In genomic region chr5:14039063-14039462, GRCh38 we compare ENCODE assay signal across 17 cellular contexts.
DNase-seq lines count a peak whose midpoint lies in the region; ATAC-seq and TF ChIP-seq lines count a peak whose summit lies in the region.
"Had no signal": no experiment of that assay in that cellular context is flagged by ENCODE, and none has a peak within 500 bp of the region (broad histone marks: within the 10 kb centered on the region; RNA-seq: fewer than 3 reads in every experiment).

No MANE protein-coding gene starts in this region.

- DNase-seq in AG04450 (ENCODE audit: low read depth, low spot score) (no peak), KBM-7 (peak; percentile 20), dermis blood vessel endothelial cell (peak; percentile 83), mucosa of gallbladder (ENCODE audit: low spot score) (peak; percentile 49), cardiac septum (ENCODE audit: low spot score) (no peak), cerebellar nuclear complex (lab: John Stamatoyannopoulos, UW) (no peak), AG08395 (ENCODE audit: low spot score) (no peak)
- DNase-seq: activated CD4-positive, alpha-beta T cell treated with anti-CD3 and anti-CD28 coated beads, Interleukin-2, amount 10 ng/mL, durations not matched to agents 7 days and 5 days; activated naive CD8-positive, alpha-beta T cell treated with anti-CD3 and anti-CD28 coated beads, Interleukin-2, amount 10 ng/mL, durations not matched to agents 7 days and 5 days; activated T-cell treated with anti-CD3 and anti-CD28 coated beads, Interleukin-2, amount 50 U/mL, for 1 hour; H9; NCI-H2029; NCI-H526 treated with DMSO at 0.1 percent for 48 hours; small intestine; stomach had no signal

- H3K27me3 ChIP-seq in AG04450 (ENCODE audit: control insufficient read depth, insufficient read depth, low read length): no peaks in the 10 kb centered on the region
- H3K27me3 ChIP-seq: stomach had no signal

- no peak for ATAC-seq in HG02981 (IDR thresholded peaks at IDR 0.05; ENCODE audit: unreplicated experiment)

- H3K4me3 ChIP-seq in AG04450 (ENCODE audit: low read depth, low read length): no peak overlapping the region
- H3K4me3 ChIP-seq: stomach had no signal

- POLR2A ChIA-PET in AG04450 (lab: Yijun Ruan, JAX): interaction anchor here (0.6 to 1.7 kb wide), 2 partner anchors 16 to 137 kb away, joined by 4 to 16 read pairs; no protein-coding TSS in a partner anchor

- no peak for TF ChIP-seq CTCF in AG04450 (IDR thresholded peaks at IDR 0.05; ENCODE audit: low read depth, low read length)

- CTCF ChIA-PET in AG04450 (lab: Charles Lee): no interaction called here

- in situ Hi-C loops in KBM-7 (cut with MboI; ENCODE audit: low pct_unique_long_range_greater_than_20kb, low sequenced_read_pairs): no loop called here

- intact Hi-C loops in cardiac septum (cut with DNase I): no loop called here

- H3K27ac ChIP-seq in AG04450 (ENCODE audit: low read depth, low read length): peak overlapping the region; percentile 99
- H3K27ac ChIP-seq: neutrophil, stomach had no signal

- H3K9me3 ChIP-seq in AG04450 (ENCODE audit: control insufficient read depth, insufficient read depth, low read length): no peaks in the 10 kb centered on the region
- H3K9me3 ChIP-seq: neutrophil, stomach had no signal

Comparison
In these comparisons a context has a peak if more than half of its experiments do, and no peak if none do; other contexts are left out.
1. DNase-seq: peak in KBM-7 (single experiment), dermis blood vessel endothelial cell (single experiment) and mucosa of gallbladder (single experiment); none in AG04450 (single experiment), cardiac septum (single experiment), cerebellar nuclear complex (0 of 2) and AG08395 (single experiment).